In the genomic region with DNA sequence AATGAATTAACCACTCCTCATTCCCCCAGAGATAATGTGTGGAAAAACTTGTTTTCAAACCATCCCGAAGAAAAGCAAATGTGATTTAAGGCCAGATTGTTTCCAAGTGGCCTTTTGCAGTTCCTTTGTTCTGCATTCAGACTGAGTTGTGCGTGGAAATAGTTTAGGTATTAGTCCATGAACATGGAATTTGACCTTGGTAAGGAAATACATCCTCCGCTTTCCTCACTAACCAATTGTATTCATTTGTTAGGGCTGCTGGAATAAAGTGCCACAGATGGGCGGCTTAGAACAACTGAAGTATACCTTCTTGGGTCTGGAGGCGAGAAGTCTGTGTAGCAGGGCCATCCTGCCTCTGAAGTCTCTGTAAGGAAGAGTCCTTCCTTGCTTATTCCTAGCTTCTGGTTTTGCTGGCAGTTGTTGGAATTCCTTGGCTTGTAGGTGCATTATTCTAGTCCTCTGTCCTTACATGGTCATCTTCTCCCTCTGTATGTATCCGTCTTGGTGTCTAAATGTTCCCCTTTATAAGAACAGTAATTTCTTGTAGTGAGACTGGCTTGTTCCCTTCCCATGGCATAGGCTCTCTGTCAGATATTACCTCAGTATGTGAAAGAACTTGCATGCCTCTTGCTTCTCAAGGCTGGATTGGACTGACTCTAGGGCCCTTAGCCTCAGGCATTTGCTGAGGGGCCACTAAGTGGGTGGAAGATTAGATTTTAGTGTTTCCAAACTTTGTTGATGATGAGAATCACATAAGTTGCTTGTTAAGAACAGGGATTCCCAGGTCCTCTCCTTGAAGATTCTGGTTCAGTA, we compare ENCODE assay signal across 1 cellular context.
TF ChIP-seq lines count a peak whose summit lies in the region.

No MANE protein-coding gene starts in this region.

TF ChIP-seq in SK-N-SH treated with all-trans-retinoic acid at 6 μM for 48 hours, 23 proteins besides CTCF, POLR2A, EP300 and RAD21 (continued from another document):
- TF ChIP-seq, protein P1, sequence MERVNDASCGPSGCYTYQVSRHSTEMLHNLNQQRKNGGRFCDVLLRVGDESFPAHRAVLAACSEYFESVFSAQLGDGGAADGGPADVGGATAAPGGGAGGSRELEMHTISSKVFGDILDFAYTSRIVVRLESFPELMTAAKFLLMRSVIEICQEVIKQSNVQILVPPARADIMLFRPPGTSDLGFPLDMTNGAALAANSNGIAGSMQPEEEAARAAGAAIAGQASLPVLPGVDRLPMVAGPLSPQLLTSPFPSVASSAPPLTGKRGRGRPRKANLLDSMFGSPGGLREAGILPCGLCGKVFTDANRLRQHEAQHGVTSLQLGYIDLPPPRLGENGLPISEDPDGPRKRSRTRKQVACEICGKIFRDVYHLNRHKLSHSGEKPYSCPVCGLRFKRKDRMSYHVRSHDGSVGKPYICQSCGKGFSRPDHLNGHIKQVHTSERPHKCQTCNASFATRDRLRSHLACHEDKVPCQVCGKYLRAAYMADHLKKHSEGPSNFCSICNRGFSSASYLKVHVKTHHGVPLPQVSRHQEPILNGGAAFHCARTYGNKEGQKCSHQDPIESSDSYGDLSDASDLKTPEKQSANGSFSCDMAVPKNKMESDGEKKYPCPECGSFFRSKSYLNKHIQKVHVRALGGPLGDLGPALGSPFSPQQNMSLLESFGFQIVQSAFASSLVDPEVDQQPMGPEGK (CRISPR knock-in tag; IDR thresholded peaks at IDR 0.05; ENCODE audit: borderline replicate concordance) = no peak
- no peak for TF ChIP-seq ZNF565 (CRISPR knock-in tag; conservative IDR thresholded peaks at IDR 0.05; ENCODE audit: low read depth)
